In genomic region chr12:29780084-29780483, GRCh38 we compare ENCODE assay signal across 15 cellular contexts. TPM values are rescaled to one million over a fixed set of nuclear protein-coding genes. Genes with fewer than 3 reads are reported as not detected.
"Had no signal": no experiment of that assay in that cellular context is flagged by ENCODE, and none has a peak within 500 bp of the region (broad histone marks: within the 10 kb centered on the region; RNA-seq: fewer than 3 reads in every experiment).

No MANE protein-coding gene starts in this region.

- H3K4me3 ChIP-seq: right atrium auricular region, sigmoid colon had no signal

- H3K27ac ChIP-seq: epithelial cell of prostate, esophagus muscularis mucosa, neutrophil, right atrium auricular region, sigmoid colon had no signal

- H3K9me3 ChIP-seq: esophagus muscularis mucosa, gastrocnemius medialis, neutrophil, sigmoid colon had no signal

- H3K27me3 ChIP-seq: esophagus muscularis mucosa, gastrocnemius medialis, right atrium auricular region, sigmoid colon had no signal

- FAIRE-seq: small intestine had no signal

- DNase-seq: effector memory CD4-positive, alpha-beta T cell; gastrocnemius medialis; glutamatergic neuron; left colon; naive thymus-derived CD4-positive, alpha-beta T cell; nephron progenitor cell; sigmoid colon; small intestine; stimulated activated CD4-positive, alpha-beta T cell treated with anti-CD3 and anti-CD28 coated beads, Interleukin-2, amount 100 ng/mL, for 48 hours; stimulated activated naive CD4-positive, alpha-beta T cell treated with Interleukin-2 at 50 U/mL for 16 hours; trophoblast cell had no signal

- H3K36me3 ChIP-seq: gastrocnemius medialis, neutrophil, right atrium auricular region, sigmoid colon had no signal

- ATAC-seq: gastrocnemius medialis; left colon; naive thymus-derived CD4-positive, alpha-beta T cell had no signal

RNA-seq across cellular contexts. Expression of gene TMTC1, which starts 3.7 kb away (rescaled TPM):
- polyA plus RNA-seq: naive thymus-derived CD4-positive, alpha-beta T cell had no signal
